Comparison of ENCODE assay signal across 2 cellular contexts in genomic region chr10:19785366-19785765, GRCh38.
TF ChIP-seq lines count a peak whose summit lies in the region.

No MANE protein-coding gene starts in this region.

TF ChIP-seq in HepG2, 621 proteins besides CTCF, POLR2A, EP300 and RAD21 (continued from another document):
- TF ChIP-seq CREBL2 (CRISPR knock-in tag; IDR thresholded peaks at IDR 0.05; ENCODE audit: borderline replicate concordance) (no peak), FIP1L1 (IDR thresholded peaks at IDR 0.05; ENCODE audit: borderline replicate concordance, insufficient read depth, low read depth, low read length) (no peak), RXRB (CRISPR knock-in tag; IDR thresholded peaks at IDR 0.05; ENCODE audit: borderline replicate concordance) (no peak), BORCS8-MEF2B (CRISPR knock-in tag; IDR thresholded peaks at IDR 0.05) (no peak), CREB3 (CRISPR knock-in tag; IDR thresholded peaks at IDR 0.05) (no peak), ZFP1 (CRISPR knock-in tag; IDR thresholded peaks at IDR 0.05) (no peak), ZNF703 (CRISPR knock-in tag; IDR thresholded peaks at IDR 0.05; ENCODE audit: borderline replicate concordance) (no peak), CSRNP2 (CRISPR knock-in tag; conservative IDR thresholded peaks at IDR 0.05; ENCODE audit: low read depth) (no peak), ZNF382 (CRISPR knock-in tag; IDR thresholded peaks at IDR 0.05; ENCODE audit: borderline replicate concordance) (no peak), MAF1 (CRISPR knock-in tag; IDR thresholded peaks at IDR 0.05; ENCODE audit: borderline replicate concordance) (no peak), HES4 (CRISPR knock-in tag; IDR thresholded peaks at IDR 0.05; ENCODE audit: borderline replicate concordance) (no peak), KMT2B (CRISPR knock-in tag; IDR thresholded peaks at IDR 0.05) (no peak), AGO1 (IDR thresholded peaks at IDR 0.05; ENCODE audit: low read depth, low read length, poor library complexity, severe bottlenecking) (no peak), ZMYM3 (CRISPR knock-in tag; IDR thresholded peaks at IDR 0.05) (no peak), SAP130 (CRISPR knock-in tag; IDR thresholded peaks at IDR 0.05; ENCODE audit: low read depth) (no peak), SIX4 (CRISPR knock-in tag; IDR thresholded peaks at IDR 0.05) (no peak), KDM6A (CRISPR knock-in tag; IDR thresholded peaks at IDR 0.05; ENCODE audit: low read depth) (no peak)

TF ChIP-seq in WTC11, 78 proteins besides CTCF, POLR2A, EP300 and RAD21 (continued from another document):
- TF ChIP-seq OVOL2 (CRISPR knock-in tag; IDR thresholded peaks at IDR 0.05; ENCODE audit: borderline replicate concordance), result no peak
- no peak for TF ChIP-seq NFYB (CRISPR knock-in tag; conservative IDR thresholded peaks at IDR 0.05; ENCODE audit: low read depth)
- TF ChIP-seq CBFB (CRISPR knock-in tag; IDR thresholded peaks at IDR 0.05; ENCODE audit: low read depth), result no peak
- TF ChIP-seq TCF7 (CRISPR knock-in tag; IDR thresholded peaks at IDR 0.05; ENCODE audit: low read depth), result no peak
- TF ChIP-seq ZNF263 (CRISPR knock-in tag; IDR thresholded peaks at IDR 0.05; ENCODE audit: low read depth), result no peak
- no peak for TF ChIP-seq STAT6 (CRISPR knock-in tag; conservative IDR thresholded peaks at IDR 0.05; ENCODE audit: low read depth)
- TF ChIP-seq NFATC4 (CRISPR knock-in tag; IDR thresholded peaks at IDR 0.05), result no peak
- no peak for TF ChIP-seq ARID4B (CRISPR knock-in tag; IDR thresholded peaks at IDR 0.05; ENCODE audit: borderline replicate concordance)
- TF ChIP-seq MAX (CRISPR knock-in tag; IDR thresholded peaks at IDR 0.05), result no peak
- TF ChIP-seq EMX1 (CRISPR knock-in tag; IDR thresholded peaks at IDR 0.05), result no peak
